15 cellular contexts compared by ENCODE assay signal in genomic region chr2:24816884-24817283, GRCh38. TPM values are rescaled to one million over a fixed set of nuclear protein-coding genes. Genes with fewer than 3 reads are reported as not detected.
A peak's percentile ranks its signal among the peaks of the same experiment; 100 is the strongest.
DNase-seq lines count a peak whose midpoint lies in the region; ATAC-seq and TF ChIP-seq lines count a peak whose summit lies in the region.
"Had no signal": no experiment of that assay in that cellular context is flagged by ENCODE, and none has a peak within 500 bp of the region (broad histone marks: within the 10 kb centered on the region; RNA-seq: fewer than 3 reads in every experiment).

No MANE protein-coding gene starts in this region.

- peaks cover 66% of the 10 kb centered on the region for H3K4me1 Mint-ChIP-seq in HFFc6 (ENCODE audit: low read depth)
- H3K4me1 Mint-ChIP-seq in mesothelial cell of epicardium: peaks cover 3% of the 10 kb centered on the region
- H3K4me1 Mint-ChIP-seq: activated CD4-positive, alpha-beta T cell treated with anti-CD3 and anti-CD28 coated beads for 36 hours had no signal

- H3K9me3 Mint-ChIP-seq in HFFc6 (no peaks in the 10 kb centered on the region), mesothelial cell of epicardium (no peaks in the 10 kb centered on the region)

- in situ Hi-C loops in GM13976 (cut with MboI; ENCODE audit: low sequenced_read_pairs, unreplicated experiment): loop anchor here (10.0 kb wide), 1 partner anchor 402 kb away; no protein-coding TSS in a partner anchor

- H3K4me3 Mint-ChIP-seq in HFFc6: peak overlapping the region; percentile 20
- H3K4me3 Mint-ChIP-seq in mesothelial cell of epicardium: no peak overlapping the region
- H3K4me3 Mint-ChIP-seq: activated CD4-positive, alpha-beta T cell treated with anti-CD3 and anti-CD28 coated beads for 36 hours had no signal

- peak overlapping the region; percentile 91 for H3K27ac Mint-ChIP-seq in HFFc6
- H3K27ac Mint-ChIP-seq in mesothelial cell of epicardium: peak overlapping the region; percentile 65

- H3K4me3 ChIP-seq in AG10803 (ENCODE audit: low read length) (no peak overlapping the region), cardiac fibroblast (replicated peaks in 1 of 2; ENCODE audit: low read depth in 2 of 2, low read length in 2 of 2) (no peak overlapping the region)
- H3K4me3 ChIP-seq: uterus had no signal

- H3K27me3 Mint-ChIP-seq in HFFc6 (ENCODE audit: insufficient read depth): peaks cover 2% of the 10 kb centered on the region; the same call in 1 of the 2 replicates
- no peaks in the 10 kb centered on the region for H3K27me3 Mint-ChIP-seq in mesothelial cell of epicardium (ENCODE audit: low read depth)
- H3K27me3 Mint-ChIP-seq: activated CD4-positive, alpha-beta T cell treated with anti-CD3 and anti-CD28 coated beads for 36 hours had no signal

- TF ChIP-seq CTCF in AG10803 (conservative IDR thresholded peaks at IDR 0.05; ENCODE audit: low read length): no peak
- no peak for TF ChIP-seq CTCF in HFFc6 (IDR thresholded peaks at IDR 0.05)
- TF ChIP-seq CTCF in cardiac fibroblast (IDR thresholded peaks at IDR 0.05; ENCODE audit: low read depth, low read length): no peak
- TF ChIP-seq CTCF in mesothelial cell of epicardium (IDR thresholded peaks at IDR 0.05; ENCODE audit: unreplicated experiment): no peak
- TF ChIP-seq CTCF in GM13976 (IDR thresholded peaks at IDR 0.05; ENCODE audit: borderline replicate concordance, control extremely low read depth, extremely low read depth, insufficient read depth, missing control alignments): no peak

- DNase-seq in AG10803 (ENCODE audit: low read depth) (peak; percentile 66), HFFc6 (peak; percentile 78), cardiac fibroblast (ENCODE audit: low read depth in 2 of 2) (peak; percentile 85 to 87), mesothelial cell of epicardium (ENCODE audit: low spot score in 2 of 2, unreplicated experiment in 2 of 2) (no peak), NCI-H146 (lab: John Stamatoyannopoulos, UW) (no peak), GM13976 (ENCODE audit: low spot score) (no peak), Kasumi-1 (lab: John Stamatoyannopoulos, UW) (no peak)
- DNase-seq: activated CD4-positive, alpha-beta T cell treated with anti-CD3 and anti-CD28 coated beads for 36 hours; activated gamma-delta T cell; hypothalamus; NCI-H1105 treated with DMSO at 0.1 percent for 48 hours; NCI-H82; small intestine had no signal

- H3K36me3 Mint-ChIP-seq in HFFc6 (ENCODE audit: low read depth) (peaks cover 42% of the 10 kb centered on the region), mesothelial cell of epicardium (peaks cover 38% of the 10 kb centered on the region)

- ATAC-seq in HG03354 (IDR thresholded peaks at IDR 0.05; ENCODE audit: poor library complexity, severe bottlenecking, unreplicated experiment): no peak
- ATAC-seq: activated CD4-positive, alpha-beta T cell treated with anti-CD3 and anti-CD28 coated beads for 36 hours had no signal

RNA-seq across cellular contexts. Expression of gene CENPO, which starts 23.7 kb away (rescaled TPM):
- 10 to 100 TPM; 19.1 to 28.7 (median 24.7) TPM for total RNA-seq in HFFc6 (2021; fragmentation: NEBNext Ultra II Directional; extraction: Animal tissue kit (Norgen Biotek cat#: 25700))
- 18.1 to 19.0 TPM (median 18.8 TPM) in 3 replicates for total RNA-seq in mesothelial cell of epicardium

RNA-seq across cellular contexts. Expression of gene PTRHD1, which starts 23.7 kb away (rescaled TPM):
- total RNA-seq in HFFc6 (2021; fragmentation: NEBNext Ultra II Directional; extraction: Animal tissue kit (Norgen Biotek cat#: 25700)): 10 to 100 TPM; 29.4 to 44.4 (median 35.0) TPM
- 17.2 to 22.4 TPM (median 22.0 TPM) in 3 replicates for total RNA-seq in mesothelial cell of epicardium

Comparison
In these comparisons a context has a peak if more than half of its experiments do, and no peak if none do; other contexts are left out.
1. DNase-seq: peak in AG10803 (single experiment), HFFc6 (single experiment) and cardiac fibroblast (2 of 2); none in mesothelial cell of epicardium (0 of 2), NCI-H146 (single experiment), GM13976 (single experiment) and Kasumi-1 (0 of 2).